8 cellular contexts compared by ENCODE assay signal in the genomic region with DNA sequence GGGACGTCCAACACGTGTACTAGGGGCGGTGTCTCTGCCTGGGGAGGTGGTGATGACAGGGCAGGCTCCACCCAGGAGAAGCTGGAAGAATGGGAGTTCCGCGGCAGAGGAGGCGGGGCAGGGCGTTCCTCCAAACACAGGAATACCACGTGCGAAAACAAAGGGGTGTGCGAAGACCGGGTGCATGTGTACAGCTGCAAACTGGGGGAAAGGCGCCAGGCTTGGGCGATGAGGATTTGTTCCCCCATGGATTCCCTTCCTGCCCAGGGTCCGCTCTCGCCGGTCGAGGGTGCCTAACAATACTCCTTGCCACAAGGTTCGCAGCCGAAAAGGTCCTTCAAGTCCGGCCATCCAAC. TPM values are rescaled to one million over a fixed set of nuclear protein-coding genes. Genes with fewer than 3 reads are reported as not detected.
DNase-seq lines count a peak whose midpoint lies in the region; ATAC-seq and TF ChIP-seq lines count a peak whose summit lies in the region.

No MANE protein-coding gene starts in this region.

- ATAC-seq in GM18517 (IDR thresholded peaks at IDR 0.05; ENCODE audit: unreplicated experiment) (peak; percentile 9), HG03460 (IDR thresholded peaks at IDR 0.05; ENCODE audit: unreplicated experiment) (peak; percentile 3)
- peak; percentile 14 for ATAC-seq in activated CD8-positive, alpha-beta T cell treated with anti-CD3 and anti-CD28 coated beads for 36 hours

- H3K4me3 Mint-ChIP-seq in activated CD8-positive, alpha-beta T cell treated with anti-CD3 and anti-CD28 coated beads for 36 hours, result peak overlapping the region; percentile 91

- POLR2A ChIA-PET in activated CD8-positive, alpha-beta T cell treated with anti-CD3 and anti-CD28 coated beads for 36 hours (lab: Charles Lee), result interaction anchor here (0.9 to 4.7 kb wide), 6 partner anchors 10 to 54 kb away, joined by 4 to 20 read pairs (median 6); a partner anchor contains a TSS

- peaks cover 11% of the 10 kb centered on the region for H3K36me3 Mint-ChIP-seq in activated CD8-positive, alpha-beta T cell treated with anti-CD3 and anti-CD28 coated beads for 36 hours (ENCODE audit: low read depth)

- H3K4me3 ChIP-seq in mononuclear cell (ENCODE audit: low read length), result peak overlapping the region; percentile 84

- no peaks in the 10 kb centered on the region for H3K27me3 ChIP-seq in mononuclear cell (ENCODE audit: insufficient read depth, low read length)

- intact Hi-C loops in activated CD8-positive, alpha-beta T cell treated with anti-CD3 and anti-CD28 coated beads for 36 hours (cut with micrococcal nuclease), result loop anchor here (2.0 kb wide), 1 partner anchor 34 kb away; no protein-coding TSS in a partner anchor

- H3K9me3 ChIP-seq in mononuclear cell (ENCODE audit: low read depth, low read length), result no peaks in the 10 kb centered on the region

- peaks cover 65% of the 10 kb centered on the region for H3K4me1 Mint-ChIP-seq in activated CD8-positive, alpha-beta T cell treated with anti-CD3 and anti-CD28 coated beads for 36 hours (ENCODE audit: low read depth)

- CTCF ChIA-PET in activated CD8-positive, alpha-beta T cell treated with anti-CD3 and anti-CD28 coated beads for 36 hours (lab: Charles Lee), result interaction anchor here (1.0 to 4.8 kb wide), 6 partner anchors 9 to 277 kb away, joined by 3 to 48 read pairs (median 14); a partner anchor contains a TSS

- H3K27ac ChIP-seq in 22Rv1, result peak overlapping the region; percentile 50

- H3K27ac Mint-ChIP-seq in activated CD8-positive, alpha-beta T cell treated with anti-CD3 and anti-CD28 coated beads for 36 hours, result peak overlapping the region; percentile 80

- TF ChIP-seq CTCF in 22Rv1 (IDR thresholded peaks at IDR 0.05), result no peak
- no peak for TF ChIP-seq CTCF in activated CD8-positive, alpha-beta T cell treated with anti-CD3 and anti-CD28 coated beads for 36 hours (IDR thresholded peaks at IDR 0.05)

- H3K4me1 ChIP-seq in mononuclear cell (ENCODE audit: insufficient read depth, low read length), result peaks cover 56% of the 10 kb centered on the region

- H3K9me3 Mint-ChIP-seq in activated CD8-positive, alpha-beta T cell treated with anti-CD3 and anti-CD28 coated beads for 36 hours, result no peaks in the 10 kb centered on the region

- no peaks in the 10 kb centered on the region for H3K27me3 Mint-ChIP-seq in activated CD8-positive, alpha-beta T cell treated with anti-CD3 and anti-CD28 coated beads for 36 hours

- DNase-seq in NCI-H748 treated with DMSO at 0.1 percent for 48 hours (lab: John Stamatoyannopoulos, UW) (peak; percentile 45), epidermal melanocyte (ENCODE audit: insufficient read length, low spot score) (peak; percentile 38)
- peak; percentile 60 for DNase-seq in activated CD8-positive, alpha-beta T cell treated with anti-CD3 and anti-CD28 coated beads for 36 hours
- DNase-seq in stimulated activated CD8-positive, alpha-beta memory T cell treated with anti-CD3 and anti-CD28 coated beads, Interleukin-4, amount 100 ng/mL, for 48 hours, result peak; percentile 70

RNA-seq across cellular contexts. Expression of a gene that starts 0.5 kb away (rescaled TPM):
- total RNA-seq in activated CD8-positive, alpha-beta T cell treated with anti-CD3 and anti-CD28 coated beads for 36 hours, result 1 to 10 TPM; 6.6 to 7.6 TPM
- 5.7 TPM for total RNA-seq in mononuclear cell

RNA-seq across cellular contexts. Expression of a gene that starts 53.8 kb away (rescaled TPM):
- 10 to 100 TPM; 12.4 to 12.5 TPM for total RNA-seq in activated CD8-positive, alpha-beta T cell treated with anti-CD3 and anti-CD28 coated beads for 36 hours
- total RNA-seq in mononuclear cell, result 17.8 TPM

RNA-seq across cellular contexts. Expression of a gene that starts 57.7 kb away (rescaled TPM):
- total RNA-seq in activated CD8-positive, alpha-beta T cell treated with anti-CD3 and anti-CD28 coated beads for 36 hours, result 1 to 10 TPM; 1.7 to 2.7 TPM
- 1.5 TPM for total RNA-seq in mononuclear cell

Comparison
In these comparisons a context has a peak if more than half of its experiments do, and no peak if none do; other contexts are left out.
1. Peak in every context shown above with its lines: DNase-seq, ATAC-seq, H3K4me3 ChIP-seq and H3K27ac ChIP-seq.